Comparison of ENCODE assay signal across 10 cellular contexts in the genomic region with DNA sequence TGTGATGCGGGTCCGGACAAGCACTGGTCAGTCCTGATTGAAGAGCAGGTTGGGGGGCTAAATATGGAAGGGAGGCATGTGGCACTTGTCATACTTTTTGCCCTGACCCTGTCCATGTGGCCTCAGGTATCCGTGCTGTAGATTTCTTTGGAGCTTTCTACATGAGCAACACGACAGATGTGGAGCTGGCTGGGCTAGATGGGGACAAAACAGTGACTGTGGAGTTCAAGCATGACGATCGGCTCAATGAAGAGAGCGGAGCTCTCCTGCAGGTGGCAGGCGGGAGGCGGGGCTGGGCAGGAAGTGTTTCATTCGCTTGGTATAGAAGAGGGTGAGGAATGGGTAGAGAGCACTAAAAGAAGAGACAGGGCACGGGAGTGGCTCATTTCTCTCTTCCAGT. TPM values are rescaled to one million over a fixed set of nuclear protein-coding genes. Genes with fewer than 3 reads are reported as not detected.
A peak's percentile ranks its signal among the peaks of the same experiment; 100 is the strongest.
DNase-seq lines count a peak whose midpoint lies in the region; ATAC-seq and TF ChIP-seq lines count a peak whose summit lies in the region.
"Had no signal": no experiment of that assay in that cellular context is flagged by ENCODE, and none has a peak within 500 bp of the region (broad histone marks: within the 10 kb centered on the region; RNA-seq: fewer than 3 reads in every experiment).

No MANE protein-coding gene starts in this region.

- no peaks in the 10 kb centered on the region for H3K9me3 Mint-ChIP-seq in endothelial cell (ENCODE audit: unreplicated experiment)
- peaks cover 9% of the 10 kb centered on the region for H3K9me3 Mint-ChIP-seq in glutamatergic neuron (ENCODE audit: unreplicated experiment)

- H3K9me3 ChIP-seq in transverse colon = no peaks in the 10 kb centered on the region
- H3K9me3 ChIP-seq: psoas muscle had no signal

- no peak for TF ChIP-seq EP300 in transverse colon (IDR thresholded peaks at IDR 0.05; ENCODE audit: low read depth)

- H3K27me3 Mint-ChIP-seq in endothelial cell (ENCODE audit: unreplicated experiment) (peaks cover 26% of the 10 kb centered on the region), glutamatergic neuron (ENCODE audit: unreplicated experiment) (peaks cover 10% of the 10 kb centered on the region)

- H3K36me3 Mint-ChIP-seq in endothelial cell (ENCODE audit: low read depth, unreplicated experiment) = peaks cover 67% of the 10 kb centered on the region
- H3K36me3 Mint-ChIP-seq in glutamatergic neuron (ENCODE audit: unreplicated experiment) = no peaks in the 10 kb centered on the region

- H3K27ac Mint-ChIP-seq in endothelial cell (ENCODE audit: unreplicated experiment) = no peak overlapping the region
- no peak overlapping the region for H3K27ac Mint-ChIP-seq in glutamatergic neuron (ENCODE audit: unreplicated experiment)

- no peak overlapping the region for H3K4me3 ChIP-seq in transverse colon
- H3K4me3 ChIP-seq: psoas muscle had no signal

- POLR2A ChIA-PET in HEK293T (lab: Yijun Ruan, JAX) = interaction anchor here (1.0 to 2.0 kb wide), 3 partner anchors 11 to 24 kb away, joined by 3 to 9 read pairs (median 3); partner anchors contain the start of genes CHCHD1 and SEC24C

- CTCF ChIA-PET in HEK293T (lab: Yijun Ruan, JAX) = no interaction called here

- WGBS in transverse colon (ENCODE audit: low coverage in 1 of 2), 2 donors = 41 to 65% methylated on average over 6 to 11 of the region's 11 CpGs

- peaks cover 7 to 15% (median 13%) of the 10 kb centered on the region in 4 donors for H3K4me1 ChIP-seq in transverse colon

- in situ Hi-C loops in transverse colon (cut with MboI; ENCODE audit: low pct_ligation_motif_present in 1 of 4, low pct_unique_long_range_greater_than_20kb in 1 of 4, low sequenced_read_pairs in 3 of 4) = no loop called here

- H3K4me1 Mint-ChIP-seq in endothelial cell (ENCODE audit: unreplicated experiment) (peaks cover 36% of the 10 kb centered on the region), glutamatergic neuron (ENCODE audit: low read depth, unreplicated experiment) (peaks cover 7% of the 10 kb centered on the region)

- intact Hi-C loops in transverse colon (cut with DNase I; ENCODE audit: low total_unique reads) = no loop called here

- DNase-seq in DMS153 (lab: John Stamatoyannopoulos, UW) (peak; percentile 19), DMS153 treated with DMSO at 0.1 percent for 48 hours (lab: John Stamatoyannopoulos, UW; ENCODE audit: unreplicated experiment) (no peak), endothelial cell (ENCODE audit: low spot score) (no peak), transverse colon (peak; percentile 36), glutamatergic neuron (no peak), HEK293T (ENCODE audit: extremely low spot score) (no peak)
- DNase-seq in activated CD8-positive, alpha-beta memory T cell treated with anti-CD3 and anti-CD28 coated beads for 1 hour (ENCODE audit: extremely low read depth in 1 of 2, low read depth in 1 of 2) = peak; percentile 21 to 47
- DNase-seq: psoas muscle had no signal

- H3K27me3 ChIP-seq in transverse colon = no peaks in the 10 kb centered on the region

- no peak for ATAC-seq in GM18907 (IDR thresholded peaks at IDR 0.05; ENCODE audit: unreplicated experiment)
- ATAC-seq: psoas muscle had no signal

- H3K4me3 Mint-ChIP-seq in endothelial cell (ENCODE audit: unreplicated experiment) (peak overlapping the region; percentile 52), glutamatergic neuron (ENCODE audit: unreplicated experiment) (no peak overlapping the region)

- peaks cover 0 to 44% (median 19%) of the 10 kb centered on the region in 4 donors for H3K36me3 ChIP-seq in transverse colon

- TF ChIP-seq POLR2A in transverse colon (IDR thresholded peaks at IDR 0.05) = no peak

- TF ChIP-seq CTCF in endothelial cell (IDR thresholded peaks at IDR 0.05; ENCODE audit: unreplicated experiment) (no peak), transverse colon (IDR thresholded peaks at IDR 0.05) (peak in 1 of 5 experiments; percentile 32), glutamatergic neuron (IDR thresholded peaks at IDR 0.05; ENCODE audit: partially characterized antibody, unreplicated experiment) (no peak)

- no peak overlapping the region for H3K27ac ChIP-seq in transverse colon
- H3K27ac ChIP-seq: 22Rv1, psoas muscle had no signal

TF ChIP-seq in HEK293T, 16 proteins besides CTCF, POLR2A, EP300 and RAD21:
- no peak for TF ChIP-seq L3MBTL2 (conservative IDR thresholded peaks at IDR 0.05)
- no peak for TF ChIP-seq HDGF (IDR thresholded peaks at IDR 0.05; ENCODE audit: borderline replicate concordance)
- no peak for TF ChIP-seq PKNOX1 (IDR thresholded peaks at IDR 0.05)
- no peak for TF ChIP-seq FOXA1 (IDR thresholded peaks at IDR 0.05)
- TF ChIP-seq CTBP1 (IDR thresholded peaks at IDR 0.05; ENCODE audit: borderline replicate concordance) = no peak
- no peak for TF ChIP-seq LEF1 (IDR thresholded peaks at IDR 0.05; ENCODE audit: borderline replicate concordance)
- no peak for TF ChIP-seq NFRKB (IDR thresholded peaks at IDR 0.05)
- TF ChIP-seq SUZ12 (IDR thresholded peaks at IDR 0.05) = no peak
- no peak for TF ChIP-seq TARDBP (IDR thresholded peaks at IDR 0.05)
- TF ChIP-seq FOXM1 (IDR thresholded peaks at IDR 0.05; ENCODE audit: borderline replicate concordance) = no peak
- TF ChIP-seq ARNT (IDR thresholded peaks at IDR 0.05) = no peak
- TF ChIP-seq SP1 (IDR thresholded peaks at IDR 0.05) = no peak
- no peak for TF ChIP-seq FOXK2 (IDR thresholded peaks at IDR 0.05)
- no peak for TF ChIP-seq ELF4 (IDR thresholded peaks at IDR 0.05)
- no peak for TF ChIP-seq ZNF384 (IDR thresholded peaks at IDR 0.05)
- no peak for TF ChIP-seq BHLHE40 (IDR thresholded peaks at IDR 0.05; ENCODE audit: borderline replicate concordance)

RNA-seq across cellular contexts. Expression of gene CHCHD1, which starts 13.0 kb away (rescaled TPM):
- total RNA-seq in endothelial cell (ENCODE audit: unreplicated experiment) = 22.5 TPM
- total RNA-seq in transverse colon = 10 to 100 TPM in 3 of 4 donors, 1 to 10 TPM in 1; 2.6 to 37.4 (median 17.0) TPM
- 30.9 TPM for total RNA-seq in glutamatergic neuron (ENCODE audit: unreplicated experiment)

RNA-seq across cellular contexts. Expression of gene ZSWIM8, which starts 16.5 kb away (rescaled TPM):
- total RNA-seq in endothelial cell (ENCODE audit: unreplicated experiment) (176 TPM), transverse colon (100 to 1,000 TPM in 3 of 4 donors, 10 to 100 TPM in 1; 94.5 to 530 (median 188) TPM), glutamatergic neuron (ENCODE audit: unreplicated experiment) (165 TPM)

RNA-seq across cellular contexts. Expression of gene SEC24C, which starts 24.7 kb away (rescaled TPM):
- total RNA-seq in endothelial cell (ENCODE audit: unreplicated experiment) (102 TPM), transverse colon (100 to 1,000 TPM in 2 of 4 donors, 10 to 100 TPM in 2; 46.7 to 104 (median 80.2) TPM), glutamatergic neuron (ENCODE audit: unreplicated experiment) (91.1 TPM)

RNA-seq across cellular contexts. Expression of gene NDST2, which starts 42.5 kb away (rescaled TPM):
- total RNA-seq in endothelial cell (ENCODE audit: unreplicated experiment) = 32.8 TPM
- total RNA-seq in transverse colon = 10 to 100 TPM; 14.3 to 34.5 (median 22.1) TPM
- 34.4 TPM for total RNA-seq in glutamatergic neuron (ENCODE audit: unreplicated experiment)

Comparison
In these comparisons a context has a peak if more than half of its experiments do, and no peak if none do; other contexts are left out.
1. DNase-seq: peak in DMS153 (single experiment), activated CD8-positive, alpha-beta memory T cell treated with anti-CD3 and anti-CD28 coated beads for 1 hour (2 of 2) and transverse colon (single experiment); none in DMS153 treated with DMSO at 0.1 percent for 48 hours (single experiment), endothelial cell (single experiment), glutamatergic neuron (single experiment) and HEK293T (single experiment).